Comparison of ENCODE assay signal across 14 cellular contexts in genomic region chr11:34644669-34645406, GRCh38. TPM values are rescaled to one million over a fixed set of nuclear protein-coding genes. Genes with fewer than 3 reads are reported as not detected.
DNase-seq lines count a peak whose midpoint lies in the region; ATAC-seq and TF ChIP-seq lines count a peak whose summit lies in the region.
"Had no signal": no experiment of that assay in that cellular context is flagged by ENCODE, and none has a peak within 500 bp of the region (broad histone marks: within the 10 kb centered on the region; RNA-seq: fewer than 3 reads in every experiment).

No MANE protein-coding gene starts in this region.

- no peaks in the 10 kb centered on the region for H3K79me2 ChIP-seq in smooth muscle cell (ENCODE audit: low read depth)

- H3F3A ChIP-seq in smooth muscle cell (ENCODE audit: low read depth): no peaks in the 10 kb centered on the region

- WGBS in smooth muscle cell (ENCODE audit: low lambda C conversion rate): 49% methylated on average over 9 of the region's 9 CpGs

- H2AFZ ChIP-seq in smooth muscle cell (ENCODE audit: low read depth): no peak overlapping the region

- H3K4me2 ChIP-seq in smooth muscle cell: peak overlapping the region; percentile 0

- H3K9me3 ChIP-seq in adipocyte (ENCODE audit: control insufficient read depth, low read length) (no peaks in the 10 kb centered on the region), smooth muscle cell (replicated peaks; ENCODE audit: low read depth) (no peaks in the 10 kb centered on the region), upper lobe of right lung (no peaks in the 10 kb centered on the region)

- H4K20me1 ChIP-seq in smooth muscle cell (ENCODE audit: low read depth): no peaks in the 10 kb centered on the region

- intact Hi-C loops in upper lobe of right lung (cut with DNase I): no loop called here

- ATAC-seq in upper lobe of right lung: no peak
- ATAC-seq in HG03442 (IDR thresholded peaks at IDR 0.05; ENCODE audit: unreplicated experiment): no peak
- no peak for ATAC-seq in HG02870 (IDR thresholded peaks at IDR 0.05; ENCODE audit: unreplicated experiment)

- H3K4me1 ChIP-seq in adipocyte (ENCODE audit: control insufficient read depth, insufficient read depth, low read length) (peaks cover 21% of the 10 kb centered on the region), smooth muscle cell (ENCODE audit: low read depth) (no peaks in the 10 kb centered on the region), upper lobe of right lung (peaks cover 5% of the 10 kb centered on the region)

- H3K27me3 ChIP-seq in adipocyte (replicated peaks; ENCODE audit: control insufficient read depth, insufficient read depth, low read length) (peaks cover 3% of the 10 kb centered on the region), smooth muscle cell (ENCODE audit: low read depth) (no peaks in the 10 kb centered on the region), upper lobe of right lung (no peaks in the 10 kb centered on the region)

- no peaks in the 10 kb centered on the region for H3K36me3 ChIP-seq in adipocyte (ENCODE audit: control insufficient read depth, insufficient read depth, low read length, severe bottlenecking)
- H3K36me3 ChIP-seq in smooth muscle cell (ENCODE audit: low read depth): no peaks in the 10 kb centered on the region
- H3K36me3 ChIP-seq in upper lobe of right lung: no peaks in the 10 kb centered on the region

- H3K27ac ChIP-seq in smooth muscle cell (ENCODE audit: low read depth) (peak overlapping the region; percentile 78), upper lobe of right lung (no peak overlapping the region)

- H3K9ac ChIP-seq in adipocyte (ENCODE audit: low read length): no peak overlapping the region
- H3K9ac ChIP-seq in smooth muscle cell (ENCODE audit: low read depth): peak overlapping the region; percentile 19

- no peak overlapping the region for H3K4me3 ChIP-seq in adipocyte (ENCODE audit: low read length)
- H3K4me3 ChIP-seq in smooth muscle cell: no peak overlapping the region
- no peak overlapping the region for H3K4me3 ChIP-seq in upper lobe of right lung

- DNase-seq in ELR (ENCODE audit: low read depth) (peak; percentile 82), adipocyte (ENCODE audit: low read depth) (peak; percentile 84), fibroblast of peridontal ligament (ENCODE audit: extremely low read depth) (peak; percentile 88), smooth muscle cell (lab: John Stamatoyannopoulos, UW; ENCODE audit: unreplicated experiment) (no peak), upper lobe of right lung (no peak), NCI-H748 treated with DMSO at 0.1 percent for 48 hours (lab: John Stamatoyannopoulos, UW) (no peak)
- DNase-seq: activated CD4-positive, alpha-beta memory T cell treated with anti-CD3 and anti-CD28 coated beads, Interleukin-2, amount 10 ng/mL, durations not matched to agents 7 days and 5 days; activated naive CD4-positive, alpha-beta T cell treated with anti-CD3 and anti-CD28 coated beads for 36 hours; hypothalamus; NCI-H2081 had no signal

- no peak for TF ChIP-seq CTCF in smooth muscle cell (IDR thresholded peaks at IDR 0.05; ENCODE audit: borderline replicate concordance, insufficient read depth, poor library complexity, severe bottlenecking)
- no peak for TF ChIP-seq CTCF in upper lobe of right lung (IDR thresholded peaks at IDR 0.05)

RNA-seq across cellular contexts. Expression of gene EHF, which starts 23.9 kb away (rescaled TPM):
- total RNA-seq in smooth muscle cell (0.63 and 1.7 TPM in 2 replicates), upper lobe of right lung (36.4 TPM)
- polyA plus RNA-seq in smooth muscle cell: 0.63 and 1.0 TPM in 2 replicates
- total RNA-seq: activated CD4-positive, alpha-beta memory T cell treated with anti-CD3 and anti-CD28 coated beads, Interleukin-2, amount 10 ng/mL, durations not matched to agents 7 days and 5 days; activated naive CD4-positive, alpha-beta T cell treated with anti-CD3 and anti-CD28 coated beads for 36 hours; dermis microvascular lymphatic vessel endothelial cell; T-helper 1 cell treated with Interleukin-12 subunit alpha and Interleukin-12 subunit beta and Interleukin-4 antibody, amounts not matched to agents 30 ng/mL and 1 ng/mL, for 36 hours had no signal

Comparison
In these comparisons a context has a peak if more than half of its experiments do, and no peak if none do; other contexts are left out.
1. DNase-seq: peak in ELR (single experiment), adipocyte (single experiment) and fibroblast of peridontal ligament (single experiment); none in smooth muscle cell (single experiment), upper lobe of right lung (single experiment) and NCI-H748 treated with DMSO at 0.1 percent for 48 hours (single experiment).
2. RNA of gene EHF, which starts 23.9 kb away (total RNA-seq): 36.4 TPM in upper lobe of right lung (single experiment); 0.63 to 1.7 TPM in smooth muscle cell; every median in the first group is over 10 times any median in the second.